In the genomic region with DNA sequence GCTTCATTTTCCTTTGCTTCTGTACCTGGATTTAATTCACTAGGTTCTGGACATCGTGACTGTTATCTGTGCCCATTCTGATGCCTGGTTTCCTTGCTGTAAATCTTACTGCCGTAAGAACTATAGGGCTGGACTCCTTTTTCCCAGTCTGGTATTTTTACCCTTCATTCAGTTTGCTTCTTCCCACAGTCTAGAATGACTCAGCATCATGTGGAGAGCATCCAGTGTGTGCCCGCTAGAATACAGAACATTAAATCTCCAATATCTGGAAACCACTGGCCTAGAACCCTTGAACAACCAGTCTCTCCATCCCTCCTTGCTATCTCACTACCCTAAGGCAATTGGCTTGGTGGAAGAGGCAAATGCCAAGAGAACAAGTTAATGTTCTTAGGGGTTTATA, we compare ENCODE assay signal across 19 cellular contexts.
A peak's percentile ranks its signal among the peaks of the same experiment; 100 is the strongest.
DNase-seq lines count a peak whose midpoint lies in the region; ATAC-seq and TF ChIP-seq lines count a peak whose summit lies in the region.
"Had no signal": no experiment of that assay in that cellular context is flagged by ENCODE, and none has a peak within 500 bp of the region (broad histone marks: within the 10 kb centered on the region; RNA-seq: fewer than 3 reads in every experiment).

No MANE protein-coding gene starts in this region.

- DNase-seq in Calu3 (no peak), M059J (ENCODE audit: low read depth) (peak; percentile 23), cardiac fibroblast (ENCODE audit: low read depth in 2 of 2) (peak; percentile 22 to 56), mesenchymal stem cell (peak; percentile 64), spleen (no peak)
- no peak for DNase-seq in stimulated activated CD4-positive, alpha-beta T cell treated with anti-CD3 and anti-CD28 coated beads, Interleukin-4, amount 100 ng/mL, for 4 hours
- DNase-seq: activated CD4-positive, alpha-beta T cell treated with anti-CD3 and anti-CD28 coated beads for 36 hours; activated T-cell treated with anti-CD3 and anti-CD28 coated beads, Interleukin-2, amount 50 U/mL, for 48 hours; DMS53; effector memory CD8-positive, alpha-beta T cell; H9; immature natural killer cell; NCI-H1417 treated with DMSO at 0.1 percent for 48 hours; NCI-H526; Right ventricle myocardium superior; T-cell had no signal

- 82% methylated on average over 3 of the region's 3 CpGs for WGBS in mesenchymal stem cell
- 82 to 92% (median 85%) methylated on average over 3 of the region's 3 CpGs for WGBS in spleen, 5 donors

- H3K23ac ChIP-seq in mesenchymal stem cell (ENCODE audit: low read length in 2 of 2) = no peak overlapping the region

- H3K36me3 ChIP-seq in mesenchymal stem cell (ENCODE audit: control insufficient read depth in 1 of 2, insufficient read depth in 2 of 2, low read depth in 1 of 2, low read length in 2 of 2) (no peaks in the 10 kb centered on the region), spleen (no peaks in the 10 kb centered on the region)

- H3K27ac Mint-ChIP-seq in Calu3 (ENCODE audit: unreplicated experiment) = peak overlapping the region; percentile 23
- H3K27ac Mint-ChIP-seq: activated CD4-positive, alpha-beta T cell treated with anti-CD3 and anti-CD28 coated beads for 36 hours; activated naive CD4-positive, alpha-beta T cell treated with anti-CD3 and anti-CD28 coated beads, Interleukin-2, amount 50 U/mL, for 24 hours; effector memory CD8-positive, alpha-beta T cell; H9; immature natural killer cell; T-cell had no signal

- no peaks in the 10 kb centered on the region for H3K27me3 ChIP-seq in mesenchymal stem cell (ENCODE audit: control insufficient read depth in 1 of 2, insufficient read depth in 1 of 2, low read length in 2 of 2)
- H3K27me3 ChIP-seq in spleen (replicated peaks in 1 of 7) = no peaks in the 10 kb centered on the region

- no peaks in the 10 kb centered on the region for H3K79me1 ChIP-seq in mesenchymal stem cell (replicated peaks; ENCODE audit: low read length, poor library complexity, severe bottlenecking)

- H3K9ac ChIP-seq in mesenchymal stem cell (ENCODE audit: low read length) = no peak overlapping the region

- peak overlapping the region; percentile 34 for H4K91ac ChIP-seq in mesenchymal stem cell (ENCODE audit: low read length)

- H3K9me3 ChIP-seq in mesenchymal stem cell (ENCODE audit: control insufficient read depth, low read length) (no peaks in the 10 kb centered on the region), spleen (no peaks in the 10 kb centered on the region)

- no TSS peak for BruUV-seq in Calu3 (replicated peaks; lab: Mats Ljungman, UMichigan)

- no peak overlapping the region for H2BK5ac ChIP-seq in mesenchymal stem cell (ENCODE audit: low read depth, low read length, poor library complexity, severe bottlenecking)

- no peaks in the 10 kb centered on the region for H3K9me3 Mint-ChIP-seq in Calu3 (ENCODE audit: low read depth, unreplicated experiment)
- H3K9me3 Mint-ChIP-seq: activated naive CD4-positive, alpha-beta T cell treated with anti-CD3 and anti-CD28 coated beads, Interleukin-2, amount 50 U/mL, for 24 hours; effector memory CD8-positive, alpha-beta T cell; H9; immature natural killer cell had no signal

- H3K4me1 ChIP-seq in mesenchymal stem cell (ENCODE audit: control insufficient read depth, insufficient read depth, low read depth, low read length) (peaks cover 1% of the 10 kb centered on the region), spleen (peaks cover 0 to 10% (median 0%) of the 10 kb centered on the region in 6 donors)

- peak overlapping the region; percentile 36 to 56 for H3K4ac ChIP-seq in mesenchymal stem cell (ENCODE audit: low read depth in 1 of 2, low read length in 2 of 2)

- no peaks in the 10 kb centered on the region for H3K36me3 Mint-ChIP-seq in Calu3 (ENCODE audit: insufficient read depth, unreplicated experiment)
- H3K36me3 Mint-ChIP-seq: activated naive CD4-positive, alpha-beta T cell treated with anti-CD3 and anti-CD28 coated beads, Interleukin-2, amount 50 U/mL, for 24 hours; immature natural killer cell; T-cell had no signal

- H2BK120ac ChIP-seq in mesenchymal stem cell (ENCODE audit: low read depth, low read length) = peak overlapping the region; percentile 35

- H3K14ac ChIP-seq in mesenchymal stem cell (ENCODE audit: low read length in 2 of 2) = peak overlapping the region in 1 of 2 experiments; percentile 74

- H2AFZ ChIP-seq in mesenchymal stem cell (ENCODE audit: low read depth, low read length) = no peak overlapping the region

- H3K27ac ChIP-seq in mesenchymal stem cell (ENCODE audit: low read length, poor library complexity, severe bottlenecking) (peak overlapping the region; percentile 27), spleen (no peak overlapping the region)

- H4K8ac ChIP-seq in mesenchymal stem cell (ENCODE audit: low read length) = peak overlapping the region; percentile 27

- no peak for TF ChIP-seq POLR2A in spleen (IDR thresholded peaks at IDR 0.05)

- peak overlapping the region in 1 of 2 experiments; percentile 69 for H2BK12ac ChIP-seq in mesenchymal stem cell (ENCODE audit: low read length in 2 of 2)

- ATAC-seq in HG02852 (IDR thresholded peaks at IDR 0.05; ENCODE audit: unreplicated experiment) (no peak), GM19328 (IDR thresholded peaks at IDR 0.05; ENCODE audit: unreplicated experiment) (no peak)
- ATAC-seq: activated CD4-positive, alpha-beta T cell treated with anti-CD3 and anti-CD28 coated beads for 36 hours; effector memory CD8-positive, alpha-beta T cell; T-cell had no signal

- H3K18ac ChIP-seq in mesenchymal stem cell (ENCODE audit: low read depth in 1 of 2, low read length in 2 of 2) = peak overlapping the region in 1 of 2 experiments; percentile 35

- CTCF ChIA-PET in Calu3 (lab: Charles Lee) = no interaction called here

- no peak overlapping the region for H2AK5ac ChIP-seq in mesenchymal stem cell (ENCODE audit: low read length, severe bottlenecking)

- no peaks in the 10 kb centered on the region for H3K27me3 Mint-ChIP-seq in Calu3 (ENCODE audit: unreplicated experiment)
- H3K27me3 Mint-ChIP-seq: activated CD4-positive, alpha-beta T cell treated with anti-CD3 and anti-CD28 coated beads for 36 hours; activated naive CD4-positive, alpha-beta T cell treated with anti-CD3 and anti-CD28 coated beads, Interleukin-2, amount 50 U/mL, for 24 hours; effector memory CD8-positive, alpha-beta T cell; T-cell had no signal

- TF ChIP-seq CTCF in Calu3 (IDR thresholded peaks at IDR 0.05; ENCODE audit: unreplicated experiment) (no peak), cardiac fibroblast (IDR thresholded peaks at IDR 0.05; ENCODE audit: low read depth, low read length) (no peak), spleen (IDR thresholded peaks at IDR 0.05 in 8 of 11, conservative IDR thresholded peaks at IDR 0.05 in 3 of 11) (no peak)

- no peak overlapping the region for H3K4me2 ChIP-seq in mesenchymal stem cell (ENCODE audit: low read length, poor library complexity, severe bottlenecking)

- peaks cover 7% of the 10 kb centered on the region for H3K4me1 Mint-ChIP-seq in Calu3 (ENCODE audit: low read depth, unreplicated experiment)
- H3K4me1 Mint-ChIP-seq: activated CD4-positive, alpha-beta T cell treated with anti-CD3 and anti-CD28 coated beads for 36 hours; activated naive CD4-positive, alpha-beta T cell treated with anti-CD3 and anti-CD28 coated beads, Interleukin-2, amount 50 U/mL, for 24 hours; immature natural killer cell; T-cell had no signal

- H3K4me3 Mint-ChIP-seq in Calu3 (ENCODE audit: low read depth, unreplicated experiment) = no peak overlapping the region
- H3K4me3 Mint-ChIP-seq: activated CD4-positive, alpha-beta T cell treated with anti-CD3 and anti-CD28 coated beads for 36 hours; activated naive CD4-positive, alpha-beta T cell treated with anti-CD3 and anti-CD28 coated beads, Interleukin-2, amount 50 U/mL, for 24 hours; effector memory CD8-positive, alpha-beta T cell; H9; immature natural killer cell; T-cell had no signal

- no peak overlapping the region for H3K4me3 ChIP-seq in cardiac fibroblast (replicated peaks in 1 of 2; ENCODE audit: low read depth in 2 of 2, low read length in 2 of 2)
- no peak overlapping the region for H3K4me3 ChIP-seq in mesenchymal stem cell (ENCODE audit: insufficient read depth in 1 of 2, low read depth in 1 of 2, low read length in 2 of 2)
- H3K4me3 ChIP-seq in spleen = no peak overlapping the region

- intact Hi-C loops in Calu3 (cut with micrococcal nuclease; ENCODE audit: unreplicated experiment) = no loop called here
- intact Hi-C loops in spleen (cut with DNase I; ENCODE audit: low total_unique reads) = no loop called here

- no peak overlapping the region for H2BK15ac ChIP-seq in mesenchymal stem cell (ENCODE audit: low read depth, poor library complexity, severe bottlenecking)

Comparison
In these comparisons a context has a peak if more than half of its experiments do, and no peak if none do; other contexts are left out.
1. DNase-seq: peak in M059J (single experiment), cardiac fibroblast (2 of 2) and mesenchymal stem cell (single experiment); none in Calu3 (single experiment), stimulated activated CD4-positive, alpha-beta T cell treated with anti-CD3 and anti-CD28 coated beads, Interleukin-4, amount 100 ng/mL, for 4 hours (0 of 2) and spleen (single experiment).